ENCODE assay signal across 24 cellular contexts in the genomic region with DNA sequence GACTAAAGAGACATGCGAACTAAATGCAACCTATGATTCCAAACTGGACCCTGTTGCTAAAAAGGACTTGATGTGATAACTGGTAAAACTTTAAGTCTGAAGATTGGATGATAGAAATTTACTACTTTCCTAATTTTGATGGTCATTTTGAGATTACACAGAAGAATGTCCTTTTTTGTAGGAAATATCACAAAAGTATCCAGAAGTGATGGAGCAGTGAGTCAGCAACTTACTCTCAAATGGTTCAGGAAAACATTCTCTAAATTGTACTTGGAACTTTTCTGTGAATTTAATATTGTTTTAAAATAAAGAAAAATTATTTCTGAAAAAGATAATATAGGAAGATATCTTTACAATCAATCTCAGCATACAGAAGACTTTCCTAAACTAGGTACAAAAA. TPM values are rescaled to one million over a fixed set of nuclear protein-coding genes. Genes with fewer than 3 reads are reported as not detected.
A peak's percentile ranks its signal among the peaks of the same experiment; 100 is the strongest.
DNase-seq lines count a peak whose midpoint lies in the region; ATAC-seq, FAIRE-seq and TF ChIP-seq lines count a peak whose summit lies in the region.
"Had no signal": no experiment of that assay in that cellular context is flagged by ENCODE, and none has a peak within 500 bp of the region (broad histone marks: within the 10 kb centered on the region; RNA-seq: fewer than 3 reads in every experiment).

No MANE protein-coding gene starts in this region.

- no peaks in the 10 kb centered on the region for H3K27me3 Mint-ChIP-seq in astrocyte (ENCODE audit: low read depth, unreplicated experiment)
- H3K27me3 Mint-ChIP-seq: activated B cell treated with CpG ODN at 0.5 μM for 24 hours, naive B cell had no signal

- intact Hi-C loops in A673 (cut with micrococcal nuclease; ENCODE audit: unreplicated experiment), result no loop called here

- H3K9me3 ChIP-seq in A673 (ENCODE audit: low read depth, low read length, poor library complexity, severe bottlenecking), result no peaks in the 10 kb centered on the region
- H3K9me3 ChIP-seq in OCI-LY3 (ENCODE audit: insufficient read depth, low read length), result no peaks in the 10 kb centered on the region
- no peaks in the 10 kb centered on the region for H3K9me3 ChIP-seq in astrocyte (ENCODE audit: insufficient read depth, low read depth, low read length)
- H3K9me3 ChIP-seq: esophagus squamous epithelium, left ventricle myocardium inferior, thyroid gland had no signal

- H3K4me3 ChIP-seq in A673 (ENCODE audit: low read depth, low read length, poor library complexity, severe bottlenecking), result no peak overlapping the region
- H3K4me3 ChIP-seq in OCI-LY3 (ENCODE audit: low read length), result no peak overlapping the region
- H3K4me3 ChIP-seq in astrocyte (ENCODE audit: insufficient read depth, low read depth, low read length), result no peak overlapping the region
- H3K4me3 ChIP-seq in foreskin fibroblast (ENCODE audit: low read depth in 1 of 2, low read length in 2 of 2), result no peak overlapping the region
- H3K4me3 ChIP-seq: esophagus squamous epithelium, left ventricle myocardium inferior, thyroid gland had no signal

- no peak overlapping the region for H3K4me3 Mint-ChIP-seq in astrocyte (ENCODE audit: unreplicated experiment)
- H3K4me3 Mint-ChIP-seq: activated B cell treated with CpG ODN at 0.5 μM for 24 hours; activated naive CD4-positive, alpha-beta T cell treated with anti-CD3 and anti-CD28 coated beads, Interleukin-2, amount 10 ng/mL, durations not matched to agents 7 days and 5 days; CD4-positive, alpha-beta memory T cell; stimulated activated naive CD8-positive, alpha-beta T cell treated with anti-CD3 and anti-CD28 coated beads, Interleukin-15, Interleukin-2, amounts not matched to agents 100 ng/mL and 50 ng/mL, for 24 hours had no signal

- DNase-seq in A673 (ENCODE audit: low spot score) (no peak), astrocyte (ENCODE audit: low read depth) (no peak), foreskin fibroblast (peak; percentile 15 to 51), omental fat pad (ENCODE audit: low spot score) (no peak), NCI-H69 (lab: John Stamatoyannopoulos, UW) (no peak), midbrain (lab: John Stamatoyannopoulos, UW) (no peak)
- DNase-seq: 8988T; activated B cell treated with CpG ODN at 0.5 μM for 24 hours; activated CD4-positive, alpha-beta T cell treated with anti-CD3 and anti-CD28 coated beads, Interleukin-2, amount 50 U/mL, for 1 hour; activated naive CD4-positive, alpha-beta T cell treated with anti-CD3 and anti-CD28 coated beads, Interleukin-2, amount 10 ng/mL, durations not matched to agents 7 days and 5 days; amygdala; CD4-positive, alpha-beta memory T cell; cortex of kidney; esophagus squamous epithelium; left ventricle myocardium inferior; naive B cell; NCI-H1092 treated with DMSO at 0.1 percent for 48 hours; NCI-H1930; NCI-H748 treated with DMSO at 0.1 percent for 48 hours; occipital lobe; thyroid gland had no signal

- H3K79me2 ChIP-seq in OCI-LY3 (ENCODE audit: low read length) (no peaks in the 10 kb centered on the region), astrocyte (ENCODE audit: insufficient read depth, low read length) (peaks cover 95% of the 10 kb centered on the region)

- no peaks in the 10 kb centered on the region for H3K36me3 Mint-ChIP-seq in astrocyte (ENCODE audit: low read depth, unreplicated experiment)
- H3K36me3 Mint-ChIP-seq: activated naive CD4-positive, alpha-beta T cell treated with anti-CD3 and anti-CD28 coated beads, Interleukin-2, amount 10 ng/mL, durations not matched to agents 7 days and 5 days; CD4-positive, alpha-beta memory T cell; naive B cell had no signal

- H2AFZ ChIP-seq in OCI-LY3 (ENCODE audit: low read depth, low read length) (no peak overlapping the region), astrocyte (ENCODE audit: low read depth, low read length) (no peak overlapping the region)

- POLR2A ChIA-PET in A673 (lab: Charles Lee; ENCODE audit: low non-redundant PET), result no interaction called here

- peaks cover 53% of the 10 kb centered on the region for H3K4me1 Mint-ChIP-seq in astrocyte (ENCODE audit: low read depth, unreplicated experiment)
- H3K4me1 Mint-ChIP-seq: activated naive CD4-positive, alpha-beta T cell treated with anti-CD3 and anti-CD28 coated beads, Interleukin-2, amount 10 ng/mL, durations not matched to agents 7 days and 5 days; CD4-positive, alpha-beta memory T cell had no signal

- H3K4me2 ChIP-seq in OCI-LY3 (ENCODE audit: low read length), result peak overlapping the region; percentile 75
- H3K4me2 ChIP-seq in astrocyte (ENCODE audit: low read length), result peak overlapping the region; percentile 45

- H3K27ac Mint-ChIP-seq in astrocyte (ENCODE audit: unreplicated experiment), result peak overlapping the region; percentile 83
- H3K27ac Mint-ChIP-seq: activated B cell treated with CpG ODN at 0.5 μM for 24 hours; activated naive CD4-positive, alpha-beta T cell treated with anti-CD3 and anti-CD28 coated beads, Interleukin-2, amount 10 ng/mL, durations not matched to agents 7 days and 5 days; CD4-positive, alpha-beta memory T cell; naive B cell; stimulated activated naive CD8-positive, alpha-beta T cell treated with anti-CD3 and anti-CD28 coated beads, Interleukin-15, Interleukin-2, amounts not matched to agents 100 ng/mL and 50 ng/mL, for 24 hours had no signal

- H3K27ac ChIP-seq in A673 (ENCODE audit: low read depth, low read length, poor library complexity, severe bottlenecking) (peak overlapping the region; percentile 60), OCI-LY3 (ENCODE audit: low read length) (no peak overlapping the region), astrocyte (ENCODE audit: low read depth, low read length) (peak overlapping the region; percentile 13)
- H3K27ac ChIP-seq: esophagus squamous epithelium, left ventricle myocardium inferior, thyroid gland had no signal

- BruUV-seq in A673 (replicated peaks; lab: Mats Ljungman, UMichigan), result no TSS peak

- peak; percentile 68 for FAIRE-seq in astrocyte (lab: Jason Lieb, UNC)

- no peak for TF ChIP-seq CTCF in A673 (conservative IDR thresholded peaks at IDR 0.05; ENCODE audit: low read depth, low read length)
- TF ChIP-seq CTCF in OCI-LY3 (IDR thresholded peaks at IDR 0.05; ENCODE audit: low read depth, low read length), result no peak
- TF ChIP-seq CTCF in astrocyte (IDR thresholded peaks at IDR 0.05; ENCODE audit: insufficient read depth, low read depth, low read length), result no peak
- no peak for TF ChIP-seq CTCF in foreskin fibroblast (IDR thresholded peaks at IDR 0.05; ENCODE audit: low read depth, low read length)
- TF ChIP-seq CTCF in omental fat pad (IDR thresholded peaks at IDR 0.05), result no peak

- H3K27me3 ChIP-seq in A673 (replicated peaks; ENCODE audit: insufficient read depth, low read depth, low read length, poor library complexity) (no peaks in the 10 kb centered on the region), OCI-LY3 (ENCODE audit: low read depth, low read length) (no peaks in the 10 kb centered on the region), astrocyte (ENCODE audit: insufficient read depth, low read length) (no peaks in the 10 kb centered on the region)
- H3K27me3 ChIP-seq: esophagus squamous epithelium, thyroid gland had no signal

- no peak for ATAC-seq in omental fat pad (ENCODE audit: low FRiP score)
- ATAC-seq in HG03354 (IDR thresholded peaks at IDR 0.05; ENCODE audit: poor library complexity, severe bottlenecking, unreplicated experiment), result no peak

- H3K9ac ChIP-seq in OCI-LY3 (ENCODE audit: low read length) (no peak overlapping the region), astrocyte (ENCODE audit: low read length) (no peak overlapping the region)

- H3K9me3 Mint-ChIP-seq in astrocyte (ENCODE audit: unreplicated experiment), result no peaks in the 10 kb centered on the region
- H3K9me3 Mint-ChIP-seq: activated B cell treated with CpG ODN at 0.5 μM for 24 hours; activated naive CD4-positive, alpha-beta T cell treated with anti-CD3 and anti-CD28 coated beads, Interleukin-2, amount 10 ng/mL, durations not matched to agents 7 days and 5 days; CD4-positive, alpha-beta memory T cell; stimulated activated naive CD8-positive, alpha-beta T cell treated with anti-CD3 and anti-CD28 coated beads, Interleukin-15, Interleukin-2, amounts not matched to agents 100 ng/mL and 50 ng/mL, for 24 hours had no signal

- CTCF ChIA-PET in A673 (lab: Charles Lee), result no interaction called here

- no peaks in the 10 kb centered on the region for H4K20me1 ChIP-seq in OCI-LY3 (ENCODE audit: insufficient read depth, low read length)
- H4K20me1 ChIP-seq in astrocyte (ENCODE audit: insufficient read depth, low read length), result peaks cover 4% of the 10 kb centered on the region

- H3K36me3 ChIP-seq in A673 (ENCODE audit: insufficient read depth, low read length, poor library complexity, severe bottlenecking), result no peaks in the 10 kb centered on the region
- no peaks in the 10 kb centered on the region for H3K36me3 ChIP-seq in OCI-LY3 (replicated peaks; ENCODE audit: low read depth, low read length)
- H3K36me3 ChIP-seq in astrocyte (ENCODE audit: insufficient read depth, low read length), result no peaks in the 10 kb centered on the region
- H3K36me3 ChIP-seq: esophagus squamous epithelium, left ventricle myocardium inferior, thyroid gland had no signal

- H3K4me1 ChIP-seq in A673 (ENCODE audit: insufficient read depth, low read length, poor library complexity, severe bottlenecking) (peaks cover 15% of the 10 kb centered on the region), OCI-LY3 (ENCODE audit: low read length) (peaks cover 37% of the 10 kb centered on the region), astrocyte (ENCODE audit: insufficient read depth, low read length) (peaks cover 39% of the 10 kb centered on the region)
- H3K4me1 ChIP-seq: esophagus squamous epithelium, left ventricle myocardium inferior had no signal

RNA-seq across cellular contexts. Expression of a gene that starts 19.9 kb away (rescaled TPM):
- total RNA-seq in A673 (2021) (61.6 and 65.1 TPM in 2 replicates), astrocyte (54.6 and 58.0 TPM in 2 replicates), omental fat pad (10 to 100 TPM in 1 of 4 donors, 1 to 10 TPM in 3; 5.7 to 12.6 (median 7.4) TPM)

Comparison
In these comparisons a context has a peak if more than half of its experiments do, and no peak if none do; other contexts are left out.
1. DNase-seq: peak in foreskin fibroblast (2 of 2); none in A673 (single experiment), astrocyte (single experiment), omental fat pad (single experiment), NCI-H69 (single experiment) and midbrain (single experiment).